ENCODE assay signal across 12 cellular contexts in genomic region chr20:63560333-63560805, GRCh38. TPM values are rescaled to one million over a fixed set of nuclear protein-coding genes. Genes with fewer than 3 reads are reported as not detected.
DNase-seq lines count a peak whose midpoint lies in the region; ATAC-seq and TF ChIP-seq lines count a peak whose summit lies in the region.
"Had no signal": no experiment of that assay in that cellular context is flagged by ENCODE, and none has a peak within 500 bp of the region (broad histone marks: within the 10 kb centered on the region; RNA-seq: fewer than 3 reads in every experiment).

No MANE protein-coding gene starts in this region.

- intact Hi-C loops in Calu3 (cut with micrococcal nuclease; ENCODE audit: unreplicated experiment) = no loop called here
- intact Hi-C loops in head of caudate nucleus (cut with DNase I) = no loop called here

- H3K27me3 Mint-ChIP-seq in Calu3 (ENCODE audit: unreplicated experiment) (no peaks in the 10 kb centered on the region), IgD-negative memory B cell (no peaks in the 10 kb centered on the region), memory B cell (no peaks in the 10 kb centered on the region)

- H3K27ac Mint-ChIP-seq in Calu3 (ENCODE audit: unreplicated experiment) = peak overlapping the region; percentile 39
- H3K27ac Mint-ChIP-seq in IgD-negative memory B cell = peak overlapping the region in 2 of 3 donors; percentile 13 to 63
- H3K27ac Mint-ChIP-seq in memory B cell = peak overlapping the region; percentile 56

- no peak for TF ChIP-seq CTCF in Calu3 (IDR thresholded peaks at IDR 0.05; ENCODE audit: unreplicated experiment)

- DNase-seq in Calu3 (no peak), memory B cell (ENCODE audit: low spot score in 2 of 2) (no peak), head of caudate nucleus (no peak), T1000 (lab: John Stamatoyannopoulos, UW) (no peak)
- DNase-seq: EL, Kasumi-1, NCI-H1930, NCI-H510A treated with DMSO at 0.1 percent for 48 hours, SIG-M5 had no signal

- CTCF ChIA-PET in Calu3 (lab: Charles Lee) = no interaction called here

- ATAC-seq in memory B cell (ENCODE audit: low read depth) = no peak

- H3K36me3 Mint-ChIP-seq in Calu3 (ENCODE audit: insufficient read depth, unreplicated experiment) (peaks cover 67% of the 10 kb centered on the region), IgD-negative memory B cell (peaks cover 5% of the 10 kb centered on the region), memory B cell (peaks cover 6% of the 10 kb centered on the region)

- H3K9me3 Mint-ChIP-seq in Calu3 (ENCODE audit: low read depth, unreplicated experiment) (peaks cover 2% of the 10 kb centered on the region), IgD-negative memory B cell (no peaks in the 10 kb centered on the region), memory B cell (peaks cover 2% of the 10 kb centered on the region)

- no peaks in the 10 kb centered on the region for H3K4me1 Mint-ChIP-seq in Calu3 (ENCODE audit: low read depth, unreplicated experiment)
- peaks cover 0 to 4% (median 3%) of the 10 kb centered on the region in 3 donors for H3K4me1 Mint-ChIP-seq in IgD-negative memory B cell
- H3K4me1 Mint-ChIP-seq in memory B cell = peaks cover 6% of the 10 kb centered on the region

- H3K4me3 Mint-ChIP-seq in Calu3 (ENCODE audit: low read depth, unreplicated experiment) (no peak overlapping the region), IgD-negative memory B cell (peak overlapping the region in 1 of 4 donors; percentile 45), memory B cell (no peak overlapping the region)

- no TSS peak for BruUV-seq in Calu3 (replicated peaks; lab: Mats Ljungman, UMichigan)

RNA-seq across cellular contexts. Expression of gene FNDC11, which starts 6.4 kb away (rescaled TPM):
- total RNA-seq in Calu3 (2022) = 0.24 TPM in 1 of 2 replicates, not detected in the other
- 2.5 TPM for polyA plus RNA-seq in IgD-negative memory B cell
- total RNA-seq: H4 had no signal

RNA-seq across cellular contexts. Expression of gene SRMS, which starts 12.8 kb away (rescaled TPM):
- not detected in 2 replicates for total RNA-seq in Calu3 (2022)
- 0.43 TPM for polyA plus RNA-seq in IgD-negative memory B cell
- total RNA-seq: H4 had no signal
- polyA plus RNA-seq: AG04450 had no signal

RNA-seq across cellular contexts. Expression of gene HELZ2, which starts 13.7 kb away (rescaled TPM):
- total RNA-seq in Calu3 (2022) = 135 and 281 TPM in 2 replicates
- polyA plus RNA-seq in IgD-negative memory B cell = 7.9 TPM

RNA-seq across cellular contexts. Expression of gene PTK6, which starts 23.2 kb away (rescaled TPM):
- 15.9 and 22.5 TPM in 2 replicates for total RNA-seq in Calu3 (2022)
- polyA plus RNA-seq in IgD-negative memory B cell = 1.3 TPM
- total RNA-seq: H4 had no signal

RNA-seq across cellular contexts. Expression of gene PPDPF, which starts 39.8 kb away (rescaled TPM):
- total RNA-seq in Calu3 (2022) = 517 and 545 TPM in 2 replicates
- polyA plus RNA-seq in IgD-negative memory B cell = 198 TPM
